Comparison of ENCODE assay signal across 17 cellular contexts in the genomic region with DNA sequence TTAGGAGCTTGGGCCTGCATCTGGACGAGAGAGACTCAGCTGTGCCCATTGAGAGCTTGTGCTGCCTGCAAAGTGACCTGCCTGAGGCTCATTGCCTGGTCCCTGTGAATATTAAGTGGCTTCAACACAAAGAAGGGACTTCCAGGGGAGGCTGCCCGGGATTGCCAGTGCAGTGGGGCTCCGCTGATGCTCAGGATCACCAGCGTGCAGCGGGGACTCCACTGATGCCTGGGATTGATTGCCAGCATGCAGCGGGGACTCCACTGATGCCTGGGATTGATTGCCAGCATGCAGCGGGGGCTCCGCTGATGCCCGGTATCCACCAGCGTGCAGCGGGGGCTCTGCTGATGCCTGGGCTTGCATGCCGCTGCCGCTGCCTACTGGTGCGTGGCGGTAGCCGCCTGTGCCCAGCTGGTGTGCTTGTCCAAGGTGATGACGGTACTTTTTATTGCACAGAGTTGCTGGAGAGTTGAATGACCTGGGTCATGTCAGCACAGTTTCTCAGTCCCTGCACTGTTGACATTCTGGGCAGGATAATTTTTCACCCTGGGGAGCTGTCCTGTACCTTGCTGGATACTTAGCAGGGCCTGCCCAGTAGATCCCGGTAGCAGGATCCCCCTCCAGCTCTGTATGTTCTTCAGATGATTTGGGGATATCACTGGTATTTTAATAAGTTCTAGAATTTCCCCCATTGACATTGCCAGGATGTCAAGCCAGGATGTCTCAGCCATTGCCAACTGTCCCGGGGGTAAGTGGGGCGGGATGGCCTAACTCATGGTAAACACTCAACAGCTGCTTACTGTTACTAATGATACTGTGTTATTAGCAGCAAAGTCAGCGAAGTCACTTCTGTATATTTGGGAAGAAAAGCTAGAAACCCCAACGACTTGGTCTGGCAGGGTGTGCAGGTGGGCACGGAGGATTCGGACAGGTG. TPM values are rescaled to one million over a fixed set of nuclear protein-coding genes. Genes with fewer than 3 reads are reported as not detected.
A peak's percentile ranks its signal among the peaks of the same experiment; 100 is the strongest.
DNase-seq lines count a peak whose midpoint lies in the region; ATAC-seq, FAIRE-seq and TF ChIP-seq lines count a peak whose summit lies in the region.
"Had no signal": no experiment of that assay in that cellular context is flagged by ENCODE, and none has a peak within 500 bp of the region (broad histone marks: within the 10 kb centered on the region; RNA-seq: fewer than 3 reads in every experiment).

No MANE protein-coding gene starts in this region.

- H3K9me3 Mint-ChIP-seq in chondrocyte (ENCODE audit: low read depth) (no peaks in the 10 kb centered on the region), natural killer cell (peaks cover 2 to 3% of the 10 kb centered on the region in 2 donors)

- H3K27me3 ChIP-seq in sigmoid colon (no peaks in the 10 kb centered on the region), small intestine (ENCODE audit: control insufficient read depth in 2 of 2, insufficient read depth in 2 of 2, low read length in 2 of 2) (no peaks in the 10 kb centered on the region)
- H3K27me3 ChIP-seq: BLaER1 treated with 17β-estradiol and CSF1 and Interleukin-3, amounts not matched to agents 10 nM and 100 nM; foreskin keratinocyte; SJCRH30 had no signal

- no peaks in the 10 kb centered on the region for H3K36me3 ChIP-seq in sigmoid colon
- H3K36me3 ChIP-seq in small intestine (ENCODE audit: control insufficient read depth in 2 of 2, insufficient read depth in 2 of 2, low read length in 2 of 2), result no peaks in the 10 kb centered on the region
- H3K36me3 ChIP-seq: BLaER1 treated with 17β-estradiol and CSF1 and Interleukin-3, amounts not matched to agents 10 nM and 100 nM had no signal

- intact Hi-C loops in sigmoid colon (cut with DNase I) (no loop called here), natural killer cell (cut with micrococcal nuclease) (no loop called here)

- no peaks in the 10 kb centered on the region for H3K9me3 ChIP-seq in sigmoid colon
- H3K9me3 ChIP-seq in small intestine (ENCODE audit: control insufficient read depth, low read depth), result no peaks in the 10 kb centered on the region
- H3K9me3 ChIP-seq: SJCRH30 had no signal

- H3K4me3 Mint-ChIP-seq in chondrocyte (ENCODE audit: unreplicated experiment) (no peak overlapping the region), natural killer cell (no peak overlapping the region)
- H3K4me3 Mint-ChIP-seq: activated CD4-positive, alpha-beta T cell treated with anti-CD3 and anti-CD28 coated beads, Interleukin-2, amount 10 ng/mL, durations not matched to agents 24 days and 14 days; activated T-cell treated with anti-CD3 and anti-CD28 coated beads, Interleukin-2, amount 50 U/mL, for 24 hours had no signal

- TF ChIP-seq POLR2A in sigmoid colon (IDR thresholded peaks at IDR 0.05), result no peak

- TF ChIP-seq EP300 in sigmoid colon (IDR thresholded peaks at IDR 0.05), result no peak

- WGBS in sigmoid colon, 2 donors, result 90 to 91% methylated on average over 24 of the region's 24 CpGs
- 84 to 93% (median 88%) methylated on average over 24 of the region's 24 CpGs for WGBS in small intestine, 3 donors

- peaks cover 0 to 14% (median 6%) of the 10 kb centered on the region in 4 donors for H3K4me1 ChIP-seq in sigmoid colon
- peaks cover 0 to 7% of the 10 kb centered on the region in 2 donors for H3K4me1 ChIP-seq in small intestine (ENCODE audit: control insufficient read depth in 2 of 2, insufficient read depth in 1 of 2, low read depth in 1 of 2, low read length in 1 of 2)
- H3K4me1 ChIP-seq: BLaER1 treated with 17β-estradiol and CSF1 and Interleukin-3, amounts not matched to agents 10 nM and 100 nM; foreskin keratinocyte; parathyroid adenoma; SJCRH30 had no signal

- peak overlapping the region in 1 of 4 donors; percentile 1 for H3K27ac ChIP-seq in sigmoid colon
- peak overlapping the region in 1 of 2 donors; percentile 38 for H3K27ac ChIP-seq in small intestine (ENCODE audit: low read depth in 1 of 2, low read length in 1 of 2)
- H3K27ac ChIP-seq: BLaER1 treated with 17β-estradiol and CSF1 and Interleukin-3, amounts not matched to agents 10 nM and 100 nM; foreskin keratinocyte; HL-60; parathyroid adenoma had no signal

- H3K36me3 Mint-ChIP-seq in chondrocyte (ENCODE audit: low read depth) (peaks cover 3% of the 10 kb centered on the region), natural killer cell (no peaks in the 10 kb centered on the region)

- no peak for TF ChIP-seq CTCF in chondrocyte (IDR thresholded peaks at IDR 0.05)
- TF ChIP-seq CTCF in sigmoid colon (IDR thresholded peaks at IDR 0.05), result no peak
- no peak for TF ChIP-seq CTCF in natural killer cell (IDR thresholded peaks at IDR 0.05)

- H3K27me3 Mint-ChIP-seq in chondrocyte (ENCODE audit: low read depth), result no peaks in the 10 kb centered on the region
- H3K27me3 Mint-ChIP-seq in natural killer cell (ENCODE audit: low read depth in 2 of 2), result peaks cover 0 to 3% of the 10 kb centered on the region in 2 donors
- H3K27me3 Mint-ChIP-seq: activated CD4-positive, alpha-beta T cell treated with anti-CD3 and anti-CD28 coated beads, Interleukin-2, amount 10 ng/mL, durations not matched to agents 24 days and 14 days; activated T-cell treated with anti-CD3 and anti-CD28 coated beads, Interleukin-2, amount 50 U/mL, for 24 hours had no signal

- H3K4me3 ChIP-seq in sigmoid colon (no peak overlapping the region), small intestine (ENCODE audit: low read depth in 1 of 2, low read length in 2 of 2) (no peak overlapping the region)
- H3K4me3 ChIP-seq: BLaER1 treated with 17β-estradiol and CSF1 and Interleukin-3, amounts not matched to agents 10 nM and 100 nM; SJCRH30 had no signal

- DNase-seq in NCI-H510A treated with DMSO at 0.1 percent for 48 hours (lab: John Stamatoyannopoulos, UW), result peak; percentile 47
- peak; percentile 72 for DNase-seq in chondrocyte (ENCODE audit: low spot score)
- DNase-seq in left kidney (ENCODE audit: low read depth, low spot score), result peak; percentile 89
- DNase-seq in sigmoid colon, result peak; percentile 30
- DNase-seq in natural killer cell, result no peak
- no peak for DNase-seq in NCI-H226
- DNase-seq in small intestine, result no peak
- DNase-seq: activated CD4-positive, alpha-beta T cell treated with anti-CD3 and anti-CD28 coated beads, Interleukin-2, amount 10 ng/mL, durations not matched to agents 24 days and 14 days; activated T-cell treated with anti-CD3 and anti-CD28 coated beads, Interleukin-2, amount 50 U/mL, for 24 hours; DMS53; foreskin keratinocyte; SJCRH30; T-helper 9 cell had no signal

- H3K4me1 Mint-ChIP-seq in chondrocyte (ENCODE audit: low read depth) (peaks cover 23% of the 10 kb centered on the region), natural killer cell (no peaks in the 10 kb centered on the region)
- H3K4me1 Mint-ChIP-seq: activated CD4-positive, alpha-beta T cell treated with anti-CD3 and anti-CD28 coated beads, Interleukin-2, amount 10 ng/mL, durations not matched to agents 24 days and 14 days had no signal

- ATAC-seq in natural killer cell, result no peak
- ATAC-seq: foreskin keratinocyte had no signal

- no peak for FAIRE-seq in small intestine (lab: Jason Lieb, UNC)
- FAIRE-seq: endometrium had no signal

- H3K27ac Mint-ChIP-seq in chondrocyte (ENCODE audit: unreplicated experiment), result no peak overlapping the region
- H3K27ac Mint-ChIP-seq in natural killer cell, result no peak overlapping the region
- H3K27ac Mint-ChIP-seq: activated CD4-positive, alpha-beta T cell treated with anti-CD3 and anti-CD28 coated beads, Interleukin-2, amount 10 ng/mL, durations not matched to agents 24 days and 14 days; activated T-cell treated with anti-CD3 and anti-CD28 coated beads, Interleukin-2, amount 50 U/mL, for 24 hours had no signal

RNA-seq across cellular contexts. Expression of a gene that starts 13.0 kb away (rescaled TPM):
- total RNA-seq in chondrocyte (53.1 to 57.8 TPM (median 57.1 TPM) in 3 replicates), sigmoid colon (10 to 100 TPM; 40.2 to 53.7 (median 46.0) TPM), natural killer cell (under 1 TPM; 0.07 to 0.12 (median 0.08) TPM)
- polyA plus RNA-seq in sigmoid colon (10 to 100 TPM; 15.0 to 19.8 (median 18.3) TPM), small intestine (10 to 100 TPM; 16.8 to 26.2 (median 18.1) TPM)

Comparison
In these comparisons a context has a peak if more than half of its experiments do, and no peak if none do; other contexts are left out.
1. DNase-seq: peak in NCI-H510A treated with DMSO at 0.1 percent for 48 hours (single experiment), chondrocyte (single experiment), left kidney (single experiment) and sigmoid colon (single experiment); none in natural killer cell (single experiment), NCI-H226 (single experiment) and small intestine (single experiment).
2. RNA of a gene that starts 13.0 kb away (total RNA-seq): 53.1 to 57.8 TPM in chondrocyte and 40.2 to 53.7 TPM in sigmoid colon; 0.07 to 0.12 TPM in natural killer cell; every median in the first group is over 10 times any median in the second.